Comparison of ENCODE assay signal across 26 cellular contexts in the genomic region with DNA sequence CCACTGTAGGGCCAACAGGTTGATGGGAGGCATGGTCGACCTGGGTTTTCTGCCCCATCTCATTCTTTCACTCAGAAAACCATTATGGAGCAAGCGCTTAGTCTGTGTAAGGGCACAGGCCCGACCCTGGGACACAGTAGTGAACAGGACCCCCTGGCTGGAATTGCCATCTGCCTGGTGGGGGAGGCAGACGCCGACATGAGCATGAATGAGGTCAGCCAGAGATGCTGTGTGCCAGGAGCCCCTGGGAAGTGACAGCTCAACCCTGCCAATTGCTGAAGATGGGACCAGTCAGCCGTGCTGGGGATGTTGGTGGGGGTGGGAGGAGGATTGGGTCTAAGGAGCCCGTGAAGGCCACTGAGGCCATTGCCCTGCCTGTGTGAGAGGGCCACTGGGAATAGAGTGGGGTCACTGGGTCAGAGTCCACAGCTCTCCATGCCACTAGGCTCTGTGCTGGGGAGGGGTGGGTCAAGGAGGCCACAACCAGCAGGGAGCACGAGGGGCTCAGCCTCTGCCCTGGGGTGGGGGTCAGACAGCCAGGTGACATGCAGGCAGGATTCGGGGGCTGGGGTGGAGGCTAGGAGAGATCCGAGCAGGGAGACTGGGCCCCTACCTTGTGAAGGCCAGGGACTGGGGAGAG.
"Had no signal": no experiment of that assay in that cellular context is flagged by ENCODE, and none has a peak within 500 bp of the region (broad histone marks: within the 10 kb centered on the region; RNA-seq: fewer than 3 reads in every experiment).

No MANE protein-coding gene starts in this region.

- H3K9me3 Mint-ChIP-seq: dendritic cell treated with granulocyte-macrophage colony-stimulating factor and Interleukin-4, amounts not matched to agents 40 ng/mL and 50 ng/mL, for 4 days; effector memory CD8-positive, alpha-beta T cell had no signal

- H3K27me3 Mint-ChIP-seq: dendritic cell treated with granulocyte-macrophage colony-stimulating factor and Interleukin-4, amounts not matched to agents 40 ng/mL and 50 ng/mL, for 4 days had no signal

- H3K27me3 ChIP-seq: colonic mucosa, esophagus squamous epithelium, gastrocnemius medialis, left lung had no signal

- H3K9me3 ChIP-seq: colonic mucosa, esophagus squamous epithelium, gastrocnemius medialis, heart right ventricle, left lung, lower lobe of right lung, mucosa of descending colon had no signal

- H3K4me1 ChIP-seq: colonic mucosa, gastrocnemius medialis, left lung, lower lobe of right lung had no signal

- FAIRE-seq: endometrium, islet of Langerhans, keratinocyte had no signal

- H3K27ac Mint-ChIP-seq: dendritic cell treated with granulocyte-macrophage colony-stimulating factor and Interleukin-4, amounts not matched to agents 40 ng/mL and 50 ng/mL, for 4 days; endodermal cell; mesothelial cell of epicardium had no signal

- H3K4me1 Mint-ChIP-seq: endodermal cell, mesothelial cell of epicardium had no signal

- H3K4me3 Mint-ChIP-seq: dendritic cell treated with granulocyte-macrophage colony-stimulating factor and Interleukin-4, amounts not matched to agents 40 ng/mL and 50 ng/mL, for 4 days; effector memory CD8-positive, alpha-beta T cell; endodermal cell; mesothelial cell of epicardium had no signal

- H3K36me3 ChIP-seq: colonic mucosa, gastrocnemius medialis, heart right ventricle, left lung, lower lobe of right lung had no signal

- H3K4me3 ChIP-seq: colonic mucosa, esophagus squamous epithelium, gastrocnemius medialis, heart right ventricle, left lung, lower lobe of right lung, mucosa of descending colon had no signal

- DNase-seq: colonic mucosa; cortex of kidney; effector CD8-positive, alpha-beta T cell; effector memory CD8-positive, alpha-beta T cell; endodermal cell; erythroblast; esophagus squamous epithelium; foreskin fibroblast; foreskin melanocyte; gastrocnemius medialis; glutamatergic neuron; head of caudate nucleus; heart right ventricle; hippocampal formation; left cardiac atrium; left ventricle myocardium superior; lower lobe of right lung; mesenchymal stem cell; mucosa of descending colon had no signal

- H3K27ac ChIP-seq: colonic mucosa, epithelial cell of prostate, esophagus squamous epithelium, gastrocnemius medialis, heart right ventricle, left lung, lower lobe of right lung had no signal
